Comparison of ENCODE assay signal across 1 cellular context in genomic region chr4:84529169-84529751, GRCh38.
TF ChIP-seq lines count a peak whose summit lies in the region.

No MANE protein-coding gene starts in this region.

TF ChIP-seq in IMR-90, 13 proteins besides CTCF, POLR2A, EP300 and RAD21:
- TF ChIP-seq RCOR1 (IDR thresholded peaks at IDR 0.05; ENCODE audit: insufficient replicate concordance, low read length) (no peak), CEBPB (IDR thresholded peaks at IDR 0.05; ENCODE audit: low read depth, low read length) (no peak), FOS (IDR thresholded peaks at IDR 0.05; ENCODE audit: low read depth, low read length) (no peak), CHD1 (IDR thresholded peaks at IDR 0.05; ENCODE audit: low read depth, low read length) (no peak), ELK1 (IDR thresholded peaks at IDR 0.05; ENCODE audit: borderline replicate concordance, low read depth, low read length) (no peak), RFX5 (IDR thresholded peaks at IDR 0.05; ENCODE audit: low read depth, low read length) (no peak), MAZ (IDR thresholded peaks at IDR 0.05; ENCODE audit: borderline replicate concordance, low read depth, low read length) (no peak), USF2 (IDR thresholded peaks at IDR 0.05; ENCODE audit: low read depth, low read length) (no peak), BHLHE40 (IDR thresholded peaks at IDR 0.05; ENCODE audit: low read depth, low read length) (no peak), MAFK (IDR thresholded peaks at IDR 0.05; ENCODE audit: low read depth, low read length) (no peak), SMC3 (IDR thresholded peaks at IDR 0.05; ENCODE audit: low read depth, low read length) (no peak), MXI1 (IDR thresholded peaks at IDR 0.05; ENCODE audit: borderline replicate concordance, low read depth, low read length) (no peak), NFE2L2 (IDR thresholded peaks at IDR 0.05; ENCODE audit: low read depth, low read length) (no peak)
